Comparison of ENCODE assay signal across 27 cellular contexts in the genomic region with DNA sequence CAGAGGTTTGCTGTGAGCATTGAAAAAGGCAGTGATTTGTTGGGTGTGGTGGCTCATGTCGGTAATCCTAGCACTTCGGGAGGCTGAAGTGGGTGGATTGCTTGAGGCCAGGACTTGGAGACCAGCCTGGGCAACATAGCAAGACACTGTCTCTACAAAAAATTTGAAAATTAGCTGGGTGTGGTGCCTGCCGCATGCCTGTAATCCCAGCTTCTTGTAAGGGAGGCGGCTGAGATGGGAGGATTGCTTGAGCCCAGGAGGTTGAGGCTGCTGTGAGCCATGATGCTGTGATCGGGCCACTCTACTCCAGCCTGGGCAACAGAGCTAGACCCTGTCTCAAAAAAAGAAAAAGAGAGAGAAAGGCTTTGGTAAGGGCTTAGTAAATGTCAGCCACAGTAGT. TPM values are rescaled to one million over a fixed set of nuclear protein-coding genes. Genes with fewer than 3 reads are reported as not detected.
"Had no signal": no experiment of that assay in that cellular context is flagged by ENCODE, and none has a peak within 500 bp of the region (broad histone marks: within the 10 kb centered on the region; RNA-seq: fewer than 3 reads in every experiment).

No MANE protein-coding gene starts in this region.

- H3K36me3 Mint-ChIP-seq: naive thymus-derived CD4-positive, alpha-beta T cell; natural killer cell treated with Interleukin-12 subunit alpha and Interleukin-12 subunit beta and Interleukin-15 and Interleukin-18, amount 100 ng/mL, for 72 hours; stimulated activated effector memory CD8-positive, alpha-beta T cell treated with anti-CD3 and anti-CD28 coated beads, Interleukin-12 subunit alpha, Interleukin-12 subunit beta, amount 100 ng/mL, for 72 hours; type B pancreatic cell had no signal

- H3K4me3 ChIP-seq: hepatocyte, left ventricle myocardium inferior, lung, mucosa of descending colon, ovary, prostate gland, sigmoid colon, spleen, suprapubic skin, thoracic aorta, tibial artery, uterus had no signal

- H3K27me3 Mint-ChIP-seq: naive thymus-derived CD4-positive, alpha-beta T cell; natural killer cell treated with Interleukin-12 subunit alpha and Interleukin-12 subunit beta and Interleukin-15 and Interleukin-18, amount 100 ng/mL, for 72 hours; stimulated activated naive CD8-positive, alpha-beta T cell treated with anti-CD3 and anti-CD28 coated beads, Interleukin-15, Interleukin-2, amounts not matched to agents 100 ng/mL and 50 ng/mL, for 24 hours; type B pancreatic cell had no signal

- H3K9me3 ChIP-seq: left ventricle myocardium inferior, mucosa of descending colon, ovary, prostate gland, sigmoid colon, spleen, suprapubic skin, thoracic aorta, tibial artery, uterus had no signal

- H3K9me3 Mint-ChIP-seq: naive thymus-derived CD4-positive, alpha-beta T cell; natural killer cell treated with Interleukin-12 subunit alpha and Interleukin-12 subunit beta and Interleukin-15 and Interleukin-18, amount 100 ng/mL, for 72 hours; stimulated activated effector memory CD8-positive, alpha-beta T cell treated with anti-CD3 and anti-CD28 coated beads, Interleukin-12 subunit alpha, Interleukin-12 subunit beta, amount 100 ng/mL, for 72 hours; stimulated activated naive CD8-positive, alpha-beta T cell treated with anti-CD3 and anti-CD28 coated beads, Interleukin-15, Interleukin-2, amounts not matched to agents 100 ng/mL and 50 ng/mL, for 24 hours; type B pancreatic cell had no signal

- H3K4me3 Mint-ChIP-seq: naive thymus-derived CD4-positive, alpha-beta T cell; natural killer cell treated with Interleukin-12 subunit alpha and Interleukin-12 subunit beta and Interleukin-15 and Interleukin-18, amount 100 ng/mL, for 72 hours; stimulated activated effector memory CD8-positive, alpha-beta T cell treated with anti-CD3 and anti-CD28 coated beads, Interleukin-12 subunit alpha, Interleukin-12 subunit beta, amount 100 ng/mL, for 72 hours; stimulated activated naive CD8-positive, alpha-beta T cell treated with anti-CD3 and anti-CD28 coated beads, Interleukin-15, Interleukin-2, amounts not matched to agents 100 ng/mL and 50 ng/mL, for 24 hours; type B pancreatic cell had no signal

- H2AFZ ChIP-seq: hepatocyte had no signal

- H3K4me1 Mint-ChIP-seq: stimulated activated effector memory CD8-positive, alpha-beta T cell treated with anti-CD3 and anti-CD28 coated beads, Interleukin-12 subunit alpha, Interleukin-12 subunit beta, amount 100 ng/mL, for 72 hours had no signal

- H3K36me3 ChIP-seq: left ventricle myocardium inferior, ovary, prostate gland, sigmoid colon, spleen, suprapubic skin, thoracic aorta, tibial artery, uterus had no signal

- H3K27ac ChIP-seq: hepatocyte, left ventricle myocardium inferior, ovary, prostate gland, sigmoid colon, spleen, suprapubic skin, thoracic aorta, tibial artery, uterus had no signal

- H3K4me2 ChIP-seq: hepatocyte had no signal

- H3K27me3 ChIP-seq: hepatocyte, ovary, sigmoid colon, spleen, suprapubic skin, uterus had no signal

- H3K4me1 ChIP-seq: left ventricle myocardium inferior, prostate gland, sigmoid colon, suprapubic skin, tibial artery, uterus had no signal

- H3K27ac Mint-ChIP-seq: naive thymus-derived CD4-positive, alpha-beta T cell; natural killer cell treated with Interleukin-12 subunit alpha and Interleukin-12 subunit beta and Interleukin-15 and Interleukin-18, amount 100 ng/mL, for 72 hours; stimulated activated effector memory CD8-positive, alpha-beta T cell treated with anti-CD3 and anti-CD28 coated beads, Interleukin-12 subunit alpha, Interleukin-12 subunit beta, amount 100 ng/mL, for 72 hours; stimulated activated naive CD8-positive, alpha-beta T cell treated with anti-CD3 and anti-CD28 coated beads, Interleukin-15, Interleukin-2, amounts not matched to agents 100 ng/mL and 50 ng/mL, for 24 hours; type B pancreatic cell had no signal

- FAIRE-seq: small intestine had no signal

- DNase-seq: left ventricle myocardium inferior; naive thymus-derived CD4-positive, alpha-beta T cell; ovary; retina; right cardiac atrium; sigmoid colon; small intestine; spleen; stimulated activated CD4-positive, alpha-beta T cell treated with anti-CD3 and anti-CD28 coated beads, Interleukin-4, amount 100 ng/mL, for 24 hours; tibial artery; uterus had no signal

- H3K79me2 ChIP-seq: hepatocyte had no signal

RNA-seq across cellular contexts. Expression of gene TNFRSF17, which starts 16.2 kb away (rescaled TPM):
- total RNA-seq: hepatocyte; kidney epithelial cell; left ventricle myocardium inferior; lower leg skin; mesenteric fat pad; myocyte; natural killer cell treated with Interleukin-12 subunit alpha and Interleukin-12 subunit beta and Interleukin-15 and Interleukin-18, amount 100 ng/mL, for 72 hours; sigmoid colon; subcutaneous adipose tissue; suprapubic skin; thoracic aorta had no signal
- polyA plus RNA-seq: hepatocyte; naive thymus-derived CD4-positive, alpha-beta T cell; neural cell; right cardiac atrium had no signal
